Comparison of ENCODE assay signal across 2 cellular contexts in genomic region chr1:8876099-8876496, GRCh38.
TF ChIP-seq lines count a peak whose summit lies in the region.

No MANE protein-coding gene starts in this region.

TF ChIP-seq in SK-N-SH, 30 proteins besides CTCF, POLR2A, EP300 and RAD21 (continued from another document):
- no peak for TF ChIP-seq PBX3 (IDR thresholded peaks at IDR 0.05)
- no peak for TF ChIP-seq SIN3A (IDR thresholded peaks at IDR 0.05; ENCODE audit: borderline replicate concordance, low read depth, low read length)
- TF ChIP-seq IRF3 (IDR thresholded peaks at IDR 0.05; ENCODE audit: low read depth, low read length) = no peak
- TF ChIP-seq USF1 (IDR thresholded peaks at IDR 0.05; ENCODE audit: borderline replicate concordance, low read depth) = no peak
- no peak for TF ChIP-seq POLR2AphosphoS5 (IDR thresholded peaks at IDR 0.05; ENCODE audit: low read depth, low read length)
- TF ChIP-seq FOXJ3 (CRISPR knock-in tag; IDR thresholded peaks at IDR 0.05) = no peak
- TF ChIP-seq NRF1 (IDR thresholded peaks at IDR 0.05; ENCODE audit: low read depth, low read length) = no peak
- TF ChIP-seq FOXM1 (IDR thresholded peaks at IDR 0.05; ENCODE audit: low read depth) = no peak
- no peak for TF ChIP-seq TCF12 (IDR thresholded peaks at IDR 0.05)
- TF ChIP-seq YY1 (IDR thresholded peaks at IDR 0.05; ENCODE audit: low read depth) = no peak
TF ChIP-seq in SK-N-SH: peak in this region for 0.

TF ChIP-seq in SK-N-SH treated with all-trans-retinoic acid at 6 μM for 48 hours, 23 proteins besides CTCF, POLR2A, EP300 and RAD21 (continued from another document):
- TF ChIP-seq CSDC2 (CRISPR knock-in tag; IDR thresholded peaks at IDR 0.05) (no peak), OSR1 (CRISPR knock-in tag; IDR thresholded peaks at IDR 0.05) (no peak), TCF4 (CRISPR knock-in tag; IDR thresholded peaks at IDR 0.05; ENCODE audit: borderline replicate concordance) (no peak), TOX (CRISPR knock-in tag; IDR thresholded peaks at IDR 0.05; ENCODE audit: borderline replicate concordance) (no peak), ZFP3 (CRISPR knock-in tag; IDR thresholded peaks at IDR 0.05) (no peak), ARNTL (CRISPR knock-in tag; IDR thresholded peaks at IDR 0.05; ENCODE audit: borderline replicate concordance, low read depth) (no peak), ZC3H10 (CRISPR knock-in tag; IDR thresholded peaks at IDR 0.05) (no peak)
TF ChIP-seq in SK-N-SH treated with all-trans-retinoic acid at 6 μM for 48 hours: peak in this region for 0.
